20 cellular contexts compared by ENCODE assay signal in genomic region chr1:174939771-174940545, GRCh38.
"Had no signal": no experiment of that assay in that cellular context is flagged by ENCODE, and none has a peak within 500 bp of the region (broad histone marks: within the 10 kb centered on the region; RNA-seq: fewer than 3 reads in every experiment).

No MANE protein-coding gene starts in this region.

- H3K9ac ChIP-seq: neural progenitor cell had no signal

- H3K4me3 ChIP-seq: ascending aorta, coronary artery, left lung, neural progenitor cell, ovary, sigmoid colon, spleen, thoracic aorta had no signal

- H2AFZ ChIP-seq: neural progenitor cell had no signal

- H3K4me2 ChIP-seq: neural progenitor cell had no signal

- H3K27me3 Mint-ChIP-seq: activated naive CD4-positive, alpha-beta T cell treated with anti-CD3 and anti-CD28 coated beads, Interleukin-2, amount 50 U/mL, for 24 hours; naive thymus-derived CD4-positive, alpha-beta T cell; stimulated activated naive B cell treated with anti-CD40 and anti-IgM and Interleukin-4, amounts not matched to agents 10 μg/mL and 1 μg/mL and 100 μg/mL, for 72 hours had no signal

- H3K36me3 Mint-ChIP-seq: neural progenitor cell had no signal

- H3K9me3 ChIP-seq: ascending aorta, left lung, ovary, sigmoid colon, spleen, thoracic aorta had no signal

- H3K9me3 Mint-ChIP-seq: activated naive CD4-positive, alpha-beta T cell treated with anti-CD3 and anti-CD28 coated beads, Interleukin-2, amount 50 U/mL, for 24 hours; naive thymus-derived CD4-positive, alpha-beta T cell; neural progenitor cell; stimulated activated naive B cell treated with anti-CD40 and anti-IgM and Interleukin-4, amounts not matched to agents 10 μg/mL and 1 μg/mL and 100 μg/mL, for 72 hours had no signal

- H3K36me3 ChIP-seq: ascending aorta, left lung, neural progenitor cell, ovary, sigmoid colon, spleen, thoracic aorta had no signal

- FAIRE-seq: endometrium had no signal

- H3K27ac Mint-ChIP-seq: neural progenitor cell; stimulated activated naive B cell treated with anti-CD40 and anti-IgM and Interleukin-4, amounts not matched to agents 10 μg/mL and 1 μg/mL and 100 μg/mL, for 72 hours had no signal

- DNase-seq: activated CD4-positive, alpha-beta T cell treated with anti-CD3 and anti-CD28 coated beads, Interleukin-2, amount 50 U/mL, for 1 hour; activated CD4-positive, CD25-positive, alpha-beta regulatory T cell treated with anti-CD3 and anti-CD28 coated beads, Interleukin-2, amount 50 U/mL, for 72 hours; activated CD8-positive, alpha-beta memory T cell treated with anti-CD3 and anti-CD28 coated beads, Interleukin-2, amount 50 U/mL, for 4 hours; activated gamma-delta T cell; erythroblast; foreskin melanocyte; hypothalamus; left lung; naive thymus-derived CD4-positive, alpha-beta T cell; ovary; sigmoid colon; spleen; stimulated activated CD4-positive, alpha-beta T cell treated with anti-CD3 and anti-CD28 coated beads, Interleukin-4, amount 100 ng/mL, for 4 hours; stimulated activated naive B cell treated with anti-CD40 and anti-IgM and Interleukin-4, amounts not matched to agents 10 μg/mL and 1 μg/mL and 100 μg/mL, for 72 hours had no signal

- H3K4me3 Mint-ChIP-seq: activated naive CD4-positive, alpha-beta T cell treated with anti-CD3 and anti-CD28 coated beads, Interleukin-2, amount 50 U/mL, for 24 hours; naive thymus-derived CD4-positive, alpha-beta T cell; neural progenitor cell; stimulated activated naive B cell treated with anti-CD40 and anti-IgM and Interleukin-4, amounts not matched to agents 10 μg/mL and 1 μg/mL and 100 μg/mL, for 72 hours had no signal

- H3K27me3 ChIP-seq: ascending aorta, left lung, neural progenitor cell, ovary, sigmoid colon, spleen had no signal

- H3K27ac ChIP-seq: ascending aorta, coronary artery, neural progenitor cell, ovary, sigmoid colon, thoracic aorta had no signal
